ENCODE assay signal across 13 cellular contexts in the genomic region with DNA sequence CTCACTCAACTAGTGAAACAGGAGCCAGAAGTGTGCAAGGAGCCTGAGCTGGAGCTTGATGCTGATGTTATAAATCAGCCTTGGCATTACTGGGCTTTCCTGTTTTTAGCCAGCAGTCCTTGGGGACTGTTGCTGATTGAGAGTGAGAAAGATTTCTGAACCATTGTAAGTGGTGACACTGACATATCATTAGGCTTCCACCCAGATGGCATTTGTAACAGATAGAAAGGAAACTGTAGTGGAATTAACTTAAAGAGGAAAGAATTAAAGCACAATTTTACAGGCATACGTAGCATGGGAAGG.
DNase-seq lines count a peak whose midpoint lies in the region; ATAC-seq and TF ChIP-seq lines count a peak whose summit lies in the region.
"Had no signal": no experiment of that assay in that cellular context is flagged by ENCODE, and none has a peak within 500 bp of the region (broad histone marks: within the 10 kb centered on the region; RNA-seq: fewer than 3 reads in every experiment).

No MANE protein-coding gene starts in this region.

- ATAC-seq in RWPE2 (ENCODE audit: low read depth) (peak; percentile 28; the same call in 2 of the 3 replicates), thoracic aorta (ENCODE audit: insufficient number of reproducible peaks, low FRiP score, low read depth) (no peak), GM21381 (IDR thresholded peaks at IDR 0.05; ENCODE audit: unreplicated experiment) (no peak)

- H3K27me3 Mint-ChIP-seq in T-helper 2 cell treated with Interferon-gamma antibody and Interleukin-4, amounts not matched to agents 5 μg/mL and 100 μg/mL, for 36 hours (ENCODE audit: low read depth), result no peaks in the 10 kb centered on the region

- H3K4me3 ChIP-seq in RWPE2 (ENCODE audit: severe bottlenecking) (no peak overlapping the region), iPS-20b (ENCODE audit: low read length) (no peak overlapping the region), thoracic aorta (peak overlapping the region; percentile 0)

- H3K27ac ChIP-seq in RWPE2 (ENCODE audit: poor library complexity, severe bottlenecking) (peak overlapping the region; percentile 48), iPS-20b (ENCODE audit: low read length) (no peak overlapping the region), thoracic aorta (peak overlapping the region; percentile 22 to 35)
- H3K27ac ChIP-seq: 22Rv1 had no signal

- no peak overlapping the region for H3K4me3 Mint-ChIP-seq in T-helper 2 cell treated with Interferon-gamma antibody and Interleukin-4, amounts not matched to agents 5 μg/mL and 100 μg/mL, for 36 hours

- TF ChIP-seq CTCF in RWPE2 (IDR thresholded peaks at IDR 0.05; ENCODE audit: poor library complexity, severe bottlenecking) (no peak), thoracic aorta (IDR thresholded peaks at IDR 0.05) (no peak)

- no peaks in the 10 kb centered on the region for H3K36me3 Mint-ChIP-seq in T-helper 2 cell treated with Interferon-gamma antibody and Interleukin-4, amounts not matched to agents 5 μg/mL and 100 μg/mL, for 36 hours (ENCODE audit: low read depth)

- no peaks in the 10 kb centered on the region for H3K9me3 Mint-ChIP-seq in T-helper 2 cell treated with Interferon-gamma antibody and Interleukin-4, amounts not matched to agents 5 μg/mL and 100 μg/mL, for 36 hours

- no peaks in the 10 kb centered on the region for H3K36me3 ChIP-seq in RWPE2 (ENCODE audit: low read depth)
- H3K36me3 ChIP-seq in iPS-20b (ENCODE audit: insufficient read depth, low read depth, low read length), result no peaks in the 10 kb centered on the region
- no peaks in the 10 kb centered on the region for H3K36me3 ChIP-seq in thoracic aorta

- no peaks in the 10 kb centered on the region for H3K27me3 ChIP-seq in RWPE2 (ENCODE audit: insufficient read depth, poor library complexity, severe bottlenecking)
- no peaks in the 10 kb centered on the region for H3K27me3 ChIP-seq in iPS-20b (ENCODE audit: insufficient read depth, low read length)
- H3K27me3 ChIP-seq in thoracic aorta (replicated peaks; ENCODE audit: insufficient read depth), result no peaks in the 10 kb centered on the region

- peaks cover 38% of the 10 kb centered on the region for H3K4me1 ChIP-seq in RWPE2 (ENCODE audit: insufficient read depth, poor library complexity, severe bottlenecking)
- H3K4me1 ChIP-seq in iPS-20b (ENCODE audit: insufficient read depth, low read length), result peaks cover 28% of the 10 kb centered on the region
- H3K4me1 ChIP-seq in thoracic aorta (ENCODE audit: control insufficient read depth in 1 of 2, low read depth in 2 of 2), result peaks cover 21 to 67% of the 10 kb centered on the region in 2 donors

- no peak overlapping the region for H3K27ac Mint-ChIP-seq in T-helper 2 cell treated with Interferon-gamma antibody and Interleukin-4, amounts not matched to agents 5 μg/mL and 100 μg/mL, for 36 hours

- intact Hi-C loops in posterior vena cava (cut with DNase I), result no loop called here

- no peaks in the 10 kb centered on the region for H3K4me1 Mint-ChIP-seq in T-helper 2 cell treated with Interferon-gamma antibody and Interleukin-4, amounts not matched to agents 5 μg/mL and 100 μg/mL, for 36 hours (ENCODE audit: low read depth)

- H3K9me3 ChIP-seq in RWPE2 (ENCODE audit: severe bottlenecking) (no peaks in the 10 kb centered on the region), iPS-20b (ENCODE audit: insufficient read depth, low read depth, low read length) (no peaks in the 10 kb centered on the region), thoracic aorta (no peaks in the 10 kb centered on the region)

- peak overlapping the region; percentile 13; the same call in 1 of the 2 replicates for H3K9ac ChIP-seq in iPS-20b (ENCODE audit: low read depth, low read length)

- DNase-seq in DMS 273 (lab: John Stamatoyannopoulos, UW; ENCODE audit: unreplicated experiment) (peak; percentile 40), DMS 273 treated with DMSO at 0.1 percent for 48 hours (lab: John Stamatoyannopoulos, UW) (no peak), RWPE2 (ENCODE audit: low spot score) (no peak), thoracic aorta (ENCODE audit: low spot score) (no peak), posterior vena cava (ENCODE audit: low spot score) (no peak)
- no peak for DNase-seq in T-helper 2 cell treated with Interferon-gamma antibody and Interleukin-4, amounts not matched to agents 5 μg/mL and 100 μg/mL, for 36 hours (ENCODE audit: low spot score)
- DNase-seq: activated CD4-positive, CD25-positive, alpha-beta regulatory T cell; activated effector memory CD4-positive, alpha-beta T cell treated with anti-CD3 and anti-CD28 coated beads, Interleukin-2, amount 50 U/mL, for 16 hours; nucleus accumbens; OCI-M1 had no signal
